Comparison of ENCODE assay signal across 15 cellular contexts in the genomic region with DNA sequence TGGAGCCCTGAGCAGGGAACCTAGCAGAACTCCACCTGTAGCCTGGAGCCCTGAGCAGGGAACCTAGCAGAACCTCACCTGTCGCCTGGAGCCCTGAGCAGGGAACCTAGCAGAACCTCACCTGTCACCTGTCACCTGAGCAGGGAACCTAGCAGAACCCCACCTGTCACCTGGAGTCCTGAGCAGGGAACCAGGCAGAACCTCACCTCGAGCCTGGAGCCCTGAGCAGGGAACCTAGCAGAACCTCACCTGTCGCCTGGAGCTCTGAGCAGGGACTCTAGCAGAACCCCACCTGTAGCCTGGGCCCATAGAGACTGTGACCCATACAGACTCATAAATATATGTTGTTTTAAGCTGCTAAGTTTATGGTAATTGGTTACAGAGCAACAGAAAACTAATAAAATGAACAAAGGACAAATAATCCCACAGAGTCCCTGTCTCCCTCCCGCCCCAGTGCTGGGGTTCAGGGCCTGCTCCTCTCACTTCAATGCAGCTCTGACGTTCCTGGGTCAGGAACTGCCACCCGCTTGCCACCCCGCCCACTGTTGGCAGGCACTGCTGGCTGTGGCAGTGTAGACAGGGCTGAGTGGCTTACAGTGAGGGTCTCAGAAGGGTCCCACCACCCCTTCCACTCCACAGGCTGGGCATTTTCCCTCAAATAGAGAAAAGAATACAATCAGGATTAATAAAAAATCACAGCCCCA.
"Had no signal": no experiment of that assay in that cellular context is flagged by ENCODE, and none has a peak within 500 bp of the region (broad histone marks: within the 10 kb centered on the region; RNA-seq: fewer than 3 reads in every experiment).

No MANE protein-coding gene starts in this region.

- H2AFZ ChIP-seq: parathyroid adenoma had no signal

- H3K9me3 ChIP-seq: ascending aorta, lower lobe of right lung, thoracic aorta had no signal

- H3K4me3 ChIP-seq: ascending aorta, lower lobe of right lung, skin epidermis, thoracic aorta had no signal

- H3K27me3 Mint-ChIP-seq: naive B cell had no signal

- H3K27ac ChIP-seq: ascending aorta, lower lobe of right lung, parathyroid adenoma, thoracic aorta had no signal

- H3K4me1 ChIP-seq: ascending aorta, lower lobe of right lung, parathyroid adenoma had no signal

- DNase-seq: activated CD4-positive, alpha-beta T cell treated with anti-CD3 and anti-CD28 coated beads, Interleukin-2, amount 50 U/mL, for 48 hours; activated CD4-positive, CD25-positive, alpha-beta regulatory T cell treated with anti-CD3 and anti-CD28 coated beads, Interleukin-2, amount 50 U/mL, for 72 hours; left colon; lower lobe of right lung; naive B cell; retina; SHP77; stimulated activated CD4-positive, alpha-beta T cell treated with anti-CD3 and anti-CD28 coated beads, Interleukin-15, amount 100 ng/mL, for 24 hours; stimulated activated CD4-positive, alpha-beta T cell treated with anti-CD3 and anti-CD28 coated beads, Interleukin-4, amount 100 ng/mL, for 1 hour; T-helper 1 cell had no signal

- ATAC-seq: left colon, lower lobe of right lung, SK-N-SH treated with all-trans-retinoic acid at 6 μM for 48 hours had no signal

- H3K36me3 ChIP-seq: ascending aorta, thoracic aorta had no signal

- H3K27me3 ChIP-seq: ascending aorta had no signal

- H3K79me2 ChIP-seq: parathyroid adenoma had no signal

- H3K4me3 Mint-ChIP-seq: naive B cell had no signal
